8 cellular contexts compared by ENCODE assay signal in genomic region chr7:66739953-66740301, GRCh38. TPM values are rescaled to one million over a fixed set of nuclear protein-coding genes. Genes with fewer than 3 reads are reported as not detected.
A peak's percentile ranks its signal among the peaks of the same experiment; 100 is the strongest.
DNase-seq lines count a peak whose midpoint lies in the region; ATAC-seq and TF ChIP-seq lines count a peak whose summit lies in the region.

No MANE protein-coding gene starts in this region.

- no peak for ATAC-seq in activated CD8-positive, alpha-beta T cell treated with anti-CD3 and anti-CD28 coated beads for 36 hours
- ATAC-seq in stimulated activated naive B cell treated with anti-CD40 and anti-IgM and Interleukin-4, amounts not matched to agents 10 μg/mL and 1 μg/mL and 100 μg/mL, for 72 hours (replicated peaks): peak; percentile 4 to 5

- peak overlapping the region; percentile 99 for H3K4me3 Mint-ChIP-seq in activated CD8-positive, alpha-beta T cell treated with anti-CD3 and anti-CD28 coated beads for 36 hours
- H3K4me3 Mint-ChIP-seq in stimulated activated naive B cell treated with anti-CD40 and anti-IgM and Interleukin-4, amounts not matched to agents 10 μg/mL and 1 μg/mL and 100 μg/mL, for 72 hours: peak overlapping the region; percentile 97 to 99

- peaks cover 16% of the 10 kb centered on the region for H3K36me3 Mint-ChIP-seq in activated CD8-positive, alpha-beta T cell treated with anti-CD3 and anti-CD28 coated beads for 36 hours (ENCODE audit: low read depth)
- H3K36me3 Mint-ChIP-seq in stimulated activated naive B cell treated with anti-CD40 and anti-IgM and Interleukin-4, amounts not matched to agents 10 μg/mL and 1 μg/mL and 100 μg/mL, for 72 hours: peaks cover 32 to 56% of the 10 kb centered on the region in 2 donors

- peaks cover 11% of the 10 kb centered on the region for H3K9me3 Mint-ChIP-seq in activated CD8-positive, alpha-beta T cell treated with anti-CD3 and anti-CD28 coated beads for 36 hours
- H3K9me3 Mint-ChIP-seq in stimulated activated naive B cell treated with anti-CD40 and anti-IgM and Interleukin-4, amounts not matched to agents 10 μg/mL and 1 μg/mL and 100 μg/mL, for 72 hours: peaks cover 5 to 10% of the 10 kb centered on the region in 2 donors

- no peak for DNase-seq in AG04450 (ENCODE audit: low read depth, low spot score)
- DNase-seq in H7: peak; percentile 21
- no peak for DNase-seq in activated CD8-positive, alpha-beta T cell treated with anti-CD3 and anti-CD28 coated beads for 36 hours
- DNase-seq in stimulated activated naive B cell treated with anti-CD40 and anti-IgM and Interleukin-4, amounts not matched to agents 10 μg/mL and 1 μg/mL and 100 μg/mL, for 72 hours: no peak
- DNase-seq in cerebellar cortex (ENCODE audit: low spot score): no peak
- no peak for DNase-seq in SHP77 treated with DMSO at 0.1 percent for 48 hours (lab: John Stamatoyannopoulos, UW)
- no peak for DNase-seq in cortex of kidney (lab: John Stamatoyannopoulos, UW)

- intact Hi-C loops in activated CD8-positive, alpha-beta T cell treated with anti-CD3 and anti-CD28 coated beads for 36 hours (cut with micrococcal nuclease): no loop called here

- POLR2A ChIA-PET in AG04450 (lab: Yijun Ruan, JAX): interaction anchor here (0.7 to 1.4 kb wide), 8 partner anchors 14 to 256 kb away, joined by 3 to 7 read pairs (median 4); partner anchors contain the start of genes SBDS and TYW1
- POLR2A ChIA-PET in activated CD8-positive, alpha-beta T cell treated with anti-CD3 and anti-CD28 coated beads for 36 hours (lab: Charles Lee): interaction anchor here (1.3 to 1.7 kb wide), 2 partner anchors 10 to 85 kb away, joined by 3 to 6 read pairs; no protein-coding TSS in a partner anchor

- H3K27ac ChIP-seq in AG04450 (ENCODE audit: low read depth, low read length): peak overlapping the region; percentile 89

- no peak for TF ChIP-seq CTCF in AG04450 (IDR thresholded peaks at IDR 0.05; ENCODE audit: low read depth, low read length)
- no peak for TF ChIP-seq CTCF in activated CD8-positive, alpha-beta T cell treated with anti-CD3 and anti-CD28 coated beads for 36 hours (IDR thresholded peaks at IDR 0.05)

- peak overlapping the region; percentile 90 for H3K4me3 ChIP-seq in AG04450 (ENCODE audit: low read depth, low read length)
- H3K4me3 ChIP-seq in H7 (ENCODE audit: insufficient read depth, low read depth, low read length): peak overlapping the region; percentile 68
- peak overlapping the region; percentile 78 for H3K4me3 ChIP-seq in iPS-18c (ENCODE audit: insufficient read depth, low read depth, low read length)

- peak overlapping the region; percentile 95 for H3K27ac Mint-ChIP-seq in activated CD8-positive, alpha-beta T cell treated with anti-CD3 and anti-CD28 coated beads for 36 hours
- H3K27ac Mint-ChIP-seq in stimulated activated naive B cell treated with anti-CD40 and anti-IgM and Interleukin-4, amounts not matched to agents 10 μg/mL and 1 μg/mL and 100 μg/mL, for 72 hours: peak overlapping the region; percentile 99

- no peaks in the 10 kb centered on the region; the same call in 1 of the 2 replicates for H3K36me3 ChIP-seq in H7 (replicated peaks; ENCODE audit: control insufficient read depth, insufficient read depth, low read length)

- H3K9me3 ChIP-seq in AG04450 (ENCODE audit: control insufficient read depth, insufficient read depth, low read length) (peaks cover 4% of the 10 kb centered on the region), iPS-18c (ENCODE audit: control insufficient read depth, insufficient read depth, low read length) (no peaks in the 10 kb centered on the region)

- H3K27me3 Mint-ChIP-seq in activated CD8-positive, alpha-beta T cell treated with anti-CD3 and anti-CD28 coated beads for 36 hours: no peaks in the 10 kb centered on the region
- H3K27me3 Mint-ChIP-seq in stimulated activated naive B cell treated with anti-CD40 and anti-IgM and Interleukin-4, amounts not matched to agents 10 μg/mL and 1 μg/mL and 100 μg/mL, for 72 hours: no peaks in the 10 kb centered on the region

- CTCF ChIA-PET in AG04450 (lab: Charles Lee): no interaction called here
- CTCF ChIA-PET in activated CD8-positive, alpha-beta T cell treated with anti-CD3 and anti-CD28 coated beads for 36 hours (lab: Charles Lee): no interaction called here

- H3K27me3 ChIP-seq in AG04450 (ENCODE audit: control insufficient read depth, insufficient read depth, low read length) (no peaks in the 10 kb centered on the region), H7 (ENCODE audit: control insufficient read depth, insufficient read depth, low read length) (no peaks in the 10 kb centered on the region)

- H3K4me1 Mint-ChIP-seq in activated CD8-positive, alpha-beta T cell treated with anti-CD3 and anti-CD28 coated beads for 36 hours (ENCODE audit: low read depth): peaks cover 35% of the 10 kb centered on the region
- peaks cover 33 to 77% of the 10 kb centered on the region in 2 donors for H3K4me1 Mint-ChIP-seq in stimulated activated naive B cell treated with anti-CD40 and anti-IgM and Interleukin-4, amounts not matched to agents 10 μg/mL and 1 μg/mL and 100 μg/mL, for 72 hours

RNA-seq across cellular contexts. Expression of gene RABGEF1, which starts 0.6 kb away (rescaled TPM):
- 27.1 and 30.6 TPM in 2 replicates for polyA plus RNA-seq in AG04450 (2011; rRNA removed)
- 52.3 and 69.1 TPM in 2 replicates for polyA minus RNA-seq in AG04450 (2011; rRNA and poly(A)+ RNA removed)
- total RNA-seq in H7 (2014; rRNA removed; shearing (Covaris generic)): 16.6 and 21.7 TPM in 2 replicates
- 10 to 100 TPM; 17.5 to 19.2 TPM for total RNA-seq in activated CD8-positive, alpha-beta T cell treated with anti-CD3 and anti-CD28 coated beads for 36 hours
